In the genomic region with DNA sequence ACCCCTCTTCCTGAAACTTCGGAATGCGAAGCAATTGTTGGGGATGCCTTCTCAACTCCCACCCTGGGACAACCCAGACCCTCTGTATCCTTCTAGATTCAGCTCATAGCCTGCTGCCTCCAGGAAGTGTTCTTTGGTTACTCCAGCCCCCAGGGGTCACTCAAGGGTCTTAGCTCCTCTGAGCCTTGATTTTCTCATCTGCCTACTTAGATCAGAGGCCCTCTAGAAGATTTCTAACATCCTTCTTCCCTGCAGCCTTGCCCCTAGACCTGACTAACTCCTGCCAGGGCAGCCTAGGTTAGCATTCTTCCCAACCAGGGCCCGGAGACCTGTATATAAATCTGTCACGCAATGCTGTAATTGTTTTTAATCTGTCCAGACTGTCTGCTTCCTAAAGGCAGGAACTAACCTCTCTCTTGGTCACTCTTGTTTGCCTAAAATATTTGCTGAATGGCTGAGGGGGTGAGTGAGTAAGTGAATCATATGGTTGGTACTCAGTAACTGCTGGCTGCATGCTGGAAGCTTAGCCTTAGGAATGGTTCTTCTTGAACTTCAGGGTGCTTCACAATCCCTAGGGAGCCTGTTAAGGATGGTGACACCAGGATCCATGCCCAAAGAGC, we compare ENCODE assay signal across 10 cellular contexts. TPM values are rescaled to one million over a fixed set of nuclear protein-coding genes. Genes with fewer than 3 reads are reported as not detected.
A peak's percentile ranks its signal among the peaks of the same experiment; 100 is the strongest.
DNase-seq lines count a peak whose midpoint lies in the region; ATAC-seq, FAIRE-seq and TF ChIP-seq lines count a peak whose summit lies in the region.
"Had no signal": no experiment of that assay in that cellular context is flagged by ENCODE, and none has a peak within 500 bp of the region (broad histone marks: within the 10 kb centered on the region; RNA-seq: fewer than 3 reads in every experiment).

No MANE protein-coding gene starts in this region.

- H3K27ac ChIP-seq in CD4-positive, alpha-beta T cell (ENCODE audit: low read depth, low read length): no peak overlapping the region
- peak overlapping the region; percentile 77 for H3K27ac ChIP-seq in KMS-11
- H3K27ac ChIP-seq in HepG2 (ENCODE audit: extremely low read length, insufficient read depth, low read length): no peak overlapping the region
- H3K27ac ChIP-seq: adrenal gland, SK-N-MC had no signal

- H3K4me1 ChIP-seq in KMS-11 (ENCODE audit: low read depth, poor library complexity, severe bottlenecking) (peaks cover 74% of the 10 kb centered on the region), HepG2 (ENCODE audit: insufficient read depth, low read length) (peaks cover 30% of the 10 kb centered on the region)

- ATAC-seq in CD4-positive, alpha-beta T cell (ENCODE audit: poor library complexity): no peak
- peak; percentile 71 for ATAC-seq in HepG2
- no peak for ATAC-seq in HG02610 (IDR thresholded peaks at IDR 0.05; ENCODE audit: unreplicated experiment)
- no peak for ATAC-seq in GM18907 (IDR thresholded peaks at IDR 0.05; ENCODE audit: unreplicated experiment)
- ATAC-seq in GM21529 (IDR thresholded peaks at IDR 0.05; ENCODE audit: unreplicated experiment): no peak

- BruUV-seq in HepG2 (replicated peaks; lab: Mats Ljungman, UMichigan): no TSS peak

- H4K20me1 ChIP-seq in KMS-11 (ENCODE audit: insufficient read depth) (no peaks in the 10 kb centered on the region), HepG2 (ENCODE audit: insufficient read depth, low read length) (no peaks in the 10 kb centered on the region)

- H2AFZ ChIP-seq in KMS-11 (ENCODE audit: low read depth): no peak overlapping the region
- no peak overlapping the region for H2AFZ ChIP-seq in HepG2 (ENCODE audit: low read length)

- peak overlapping the region; percentile 89 for H3K27ac Mint-ChIP-seq in CD4-positive, alpha-beta T cell

- H3K79me2 ChIP-seq in KMS-11 (ENCODE audit: insufficient read depth, low read depth) (peaks cover 13% of the 10 kb centered on the region; the same call in 1 of the 2 replicates), HepG2 (ENCODE audit: insufficient read depth, low read length) (no peaks in the 10 kb centered on the region)

- peaks cover 61% of the 10 kb centered on the region for H3K4me1 Mint-ChIP-seq in CD4-positive, alpha-beta T cell (ENCODE audit: low read depth)

- no peak for TF ChIP-seq POLR2A in HepG2 (IDR thresholded peaks at IDR 0.05; ENCODE audit: insufficient read depth in 1 of 2, low read depth in 2 of 2, low read length in 2 of 2)

- no peaks in the 10 kb centered on the region for H3K9me3 ChIP-seq in CD4-positive, alpha-beta T cell (ENCODE audit: control insufficient read depth, low read length)
- H3K9me3 ChIP-seq in HepG2 (ENCODE audit: low read length): no peaks in the 10 kb centered on the region
- H3K9me3 ChIP-seq: adrenal gland had no signal

- intact Hi-C loops in CD4-positive, alpha-beta T cell (cut with DNase I, micrococcal nuclease): loop anchor here in 1 of 2 experiments (5.0 to 10.0 kb wide), 3 partner anchors 126 to 656 kb away; a partner anchor contains a TSS
- intact Hi-C loops in HepG2 (cut with micrococcal nuclease; ENCODE audit: unreplicated experiment): loop anchor here (2.0 to 5.0 kb wide), 3 partner anchors 88 to 226 kb away; no protein-coding TSS in a partner anchor

- 67% methylated on average over 4 of the region's 4 CpGs for WGBS in HepG2 (ENCODE audit: low lambda C conversion rate)

- DNase-seq in CD4-positive, alpha-beta T cell: no peak
- DNase-seq in amniotic stem cell (lab: John Stamatoyannopoulos, UW) (peak; percentile 68), HepG2 (ENCODE audit: low spot score) (peak; percentile 70)
- DNase-seq in activated CD8-positive, alpha-beta memory T cell treated with anti-CD3 and anti-CD28 coated beads for 24 hours: no peak
- DNase-seq: adrenal gland had no signal

- peaks cover 28% of the 10 kb centered on the region for H3K36me3 Mint-ChIP-seq in CD4-positive, alpha-beta T cell (ENCODE audit: low read depth)

- CTCF ChIA-PET in CD4-positive, alpha-beta T cell (lab: Charles Lee): interaction anchor here (1.0 kb wide), 1 partner anchor 17 kb away, joined by 3 read pairs; no protein-coding TSS in a partner anchor
- CTCF ChIA-PET in HepG2 (lab: Yijun Ruan, JAX; ENCODE audit: low intra/inter-chr PET ratio, low total read pairs): no interaction called here

- H3K9me3 Mint-ChIP-seq in CD4-positive, alpha-beta T cell: no peaks in the 10 kb centered on the region

- in situ Hi-C loops in HepG2 (cut with HindIII; ENCODE audit: extremely low pct_ligation_motif_present, low pct_unique_long_range_greater_than_20kb): no loop called here

- H3K4me2 ChIP-seq in KMS-11 (peak overlapping the region; percentile 72), HepG2 (ENCODE audit: low read depth, low read length) (no peak overlapping the region)

- H3K36me3 ChIP-seq in KMS-11 (ENCODE audit: insufficient read depth) (no peaks in the 10 kb centered on the region), HepG2 (replicated peaks in 1 of 2; ENCODE audit: control insufficient read depth in 1 of 2, insufficient read depth in 2 of 2, low read length in 2 of 2) (peaks cover 0 to 2% of the 10 kb centered on the region in 2 experiments; a peak in 1 of 5 replicates)
- H3K36me3 ChIP-seq: adrenal gland had no signal

- H3K9ac ChIP-seq in KMS-11 (no peak overlapping the region), HepG2 (ENCODE audit: insufficient read depth, low read depth, low read length) (no peak overlapping the region)

- H3K27me3 ChIP-seq in CD4-positive, alpha-beta T cell (ENCODE audit: control insufficient read depth, insufficient read depth, low read length): no peaks in the 10 kb centered on the region
- H3K27me3 ChIP-seq in KMS-11 (ENCODE audit: insufficient read depth, low read depth): no peaks in the 10 kb centered on the region
- no peaks in the 10 kb centered on the region for H3K27me3 ChIP-seq in HepG2 (ENCODE audit: control insufficient read depth in 1 of 2, insufficient read depth in 2 of 2, low read length in 2 of 2)
- H3K27me3 ChIP-seq: adrenal gland had no signal

- TF ChIP-seq CTCF in CD4-positive, alpha-beta T cell (IDR thresholded peaks at IDR 0.05): no peak
- no peak for TF ChIP-seq CTCF in KMS-11 (conservative IDR thresholded peaks at IDR 0.05; ENCODE audit: low read depth, low read length)
- no peak for TF ChIP-seq CTCF in HepG2 (CRISPR knock-in tag; IDR thresholded peaks at IDR 0.05)

- H3K27me3 Mint-ChIP-seq in CD4-positive, alpha-beta T cell: no peaks in the 10 kb centered on the region

- no peak for FAIRE-seq in HepG2 (lab: Jason Lieb, UNC)

- TF ChIP-seq EP300 in HepG2 (IDR thresholded peaks at IDR 0.05; ENCODE audit: low read depth in 2 of 2, low read length in 2 of 2) (no peak), HepG2 (CRISPR knock-in tag; IDR thresholded peaks at IDR 0.05; ENCODE audit: borderline replicate concordance) (0 out of 2 replicates have a peak, but pooled peaks have one; percentile 11)

- H3K4me3 Mint-ChIP-seq in CD4-positive, alpha-beta T cell: no peak overlapping the region

- no peak for TF ChIP-seq RAD21 in HepG2 (CRISPR knock-in tag; IDR thresholded peaks at IDR 0.05)

- H3K4me3 ChIP-seq in KMS-11 (IDR thresholded peaks at IDR 0.05; ENCODE audit: insufficient read depth, low read depth, low read length): no peak overlapping the region
- no peak overlapping the region for H3K4me3 ChIP-seq in HepG2 (replicated peaks in 1 of 3; ENCODE audit: insufficient read depth in 1 of 3, low read depth in 2 of 3, low read length in 3 of 3)
- H3K4me3 ChIP-seq: adrenal gland, SK-N-MC had no signal

- POLR2A ChIA-PET in CD4-positive, alpha-beta T cell (lab: Charles Lee): interaction anchor here (6.2 kb wide), 1 partner anchor 9 kb away, joined by 42 read pairs; a partner anchor contains a TSS
- POLR2A ChIA-PET in HepG2 (lab: Yijun Ruan, JAX): no interaction called here

TF ChIP-seq in HepG2, 621 proteins besides CTCF, POLR2A, EP300 and RAD21:
- TF ChIP-seq FOSL2 (CRISPR knock-in tag; IDR thresholded peaks at IDR 0.05) (peak; percentile 63), TEAD3 (CRISPR knock-in tag; optimal IDR thresholded peaks at IDR 0.05; ENCODE audit: borderline replicate concordance) (peak; percentile 7), MBD4 (IDR thresholded peaks at IDR 0.05; ENCODE audit: borderline replicate concordance, low read length) (no peak)

RNA-seq across cellular contexts. Expression of a gene that starts 8.2 kb away (rescaled TPM):
- 10 to 100 TPM; 21.7 to 23.0 TPM for total RNA-seq in CD4-positive, alpha-beta T cell
- 6.2 and 8.1 TPM in 2 replicates for total RNA-seq in HepG2 (2016; rRNA removed; fragmentation: Illumina TruSeq; extraction: Trizol)
- 1.3 and 1.5 TPM in 2 replicates for total RNA-seq in HepG2 (2016; cell fraction: cytosol; rRNA removed; fragmentation: Illumina TruSeq; extraction: Trizol; ENCODE audit: low read depth)
- total RNA-seq in HepG2 (2016; cell fraction: insoluble cytoplasmic fraction; rRNA removed; fragmentation: Illumina TruSeq; extraction: Trizol): 4.7 and 8.5 TPM in 2 replicates
- 5.1 and 5.4 TPM in 2 replicates for total RNA-seq in HepG2 (2016; cell fraction: membrane; rRNA removed; fragmentation: Illumina TruSeq; extraction: Trizol)
- 8.2 and 10.9 TPM in 2 replicates for total RNA-seq in HepG2 (2016; cell fraction: nucleus; rRNA removed; fragmentation: Illumina TruSeq; extraction: Trizol)
- 11.2 and 12.0 TPM in 2 replicates for polyA plus RNA-seq in HepG2 (2011; rRNA removed)
- polyA plus RNA-seq in HepG2 (2011; cell fraction: cytosol; rRNA removed): 5.5 and 5.6 TPM in 2 replicates
- polyA plus RNA-seq in HepG2 (2011; cell fraction: nucleus; rRNA removed): 7.2 and 9.6 TPM in 2 replicates
- polyA plus RNA-seq in HepG2 (2012): 3.6 and 5.9 TPM in 2 replicates
- polyA plus RNA-seq in HepG2 (2016; cell fraction: cytosol; fragmentation: Illumina TruSeq; extraction: Trizol; ENCODE audit: low read depth): 1.3 and 1.9 TPM in 2 replicates
- polyA plus RNA-seq in HepG2 (2016; cell fraction: insoluble cytoplasmic fraction; fragmentation: Illumina TruSeq; extraction: Trizol; ENCODE audit: low read depth): 4.3 and 5.7 TPM in 2 replicates
- 2.6 and 3.0 TPM in 2 replicates for polyA plus RNA-seq in HepG2 (2016; cell fraction: membrane; fragmentation: Illumina TruSeq; extraction: Trizol; ENCODE audit: low read depth)
- polyA plus RNA-seq in HepG2 (2016; cell fraction: nucleus; fragmentation: Illumina TruSeq; extraction: Trizol; ENCODE audit: insufficient read depth, low read depth): 10.3 and 10.9 TPM in 2 replicates
- polyA minus RNA-seq in HepG2 (2011; rRNA and poly(A)+ RNA removed; ENCODE audit: low replicate concordance): 25.4 and 54.7 TPM in 2 replicates
- polyA minus RNA-seq in HepG2 (2011; cell fraction: cytosol; rRNA and poly(A)+ RNA removed): 6.4 and 7.0 TPM in 2 replicates
- 7.5 and 8.5 TPM in 2 replicates for polyA minus RNA-seq in HepG2 (2011; cell fraction: nucleus; rRNA and poly(A)+ RNA removed)

Comparison
In these comparisons a context has a peak if more than half of its experiments do, and no peak if none do; other contexts are left out.
1. DNase-seq: peak in amniotic stem cell (single experiment) and HepG2 (single experiment); none in CD4-positive, alpha-beta T cell (0 of 10) and activated CD8-positive, alpha-beta memory T cell treated with anti-CD3 and anti-CD28 coated beads for 24 hours (single experiment).